Comparison of ENCODE assay signal across 8 cellular contexts in genomic region chr17:9644910-9645751, GRCh38. TPM values are rescaled to one million over a fixed set of nuclear protein-coding genes. Genes with fewer than 3 reads are reported as not detected.
DNase-seq lines count a peak whose midpoint lies in the region; ATAC-seq and TF ChIP-seq lines count a peak whose summit lies in the region.

A gene with protein sequence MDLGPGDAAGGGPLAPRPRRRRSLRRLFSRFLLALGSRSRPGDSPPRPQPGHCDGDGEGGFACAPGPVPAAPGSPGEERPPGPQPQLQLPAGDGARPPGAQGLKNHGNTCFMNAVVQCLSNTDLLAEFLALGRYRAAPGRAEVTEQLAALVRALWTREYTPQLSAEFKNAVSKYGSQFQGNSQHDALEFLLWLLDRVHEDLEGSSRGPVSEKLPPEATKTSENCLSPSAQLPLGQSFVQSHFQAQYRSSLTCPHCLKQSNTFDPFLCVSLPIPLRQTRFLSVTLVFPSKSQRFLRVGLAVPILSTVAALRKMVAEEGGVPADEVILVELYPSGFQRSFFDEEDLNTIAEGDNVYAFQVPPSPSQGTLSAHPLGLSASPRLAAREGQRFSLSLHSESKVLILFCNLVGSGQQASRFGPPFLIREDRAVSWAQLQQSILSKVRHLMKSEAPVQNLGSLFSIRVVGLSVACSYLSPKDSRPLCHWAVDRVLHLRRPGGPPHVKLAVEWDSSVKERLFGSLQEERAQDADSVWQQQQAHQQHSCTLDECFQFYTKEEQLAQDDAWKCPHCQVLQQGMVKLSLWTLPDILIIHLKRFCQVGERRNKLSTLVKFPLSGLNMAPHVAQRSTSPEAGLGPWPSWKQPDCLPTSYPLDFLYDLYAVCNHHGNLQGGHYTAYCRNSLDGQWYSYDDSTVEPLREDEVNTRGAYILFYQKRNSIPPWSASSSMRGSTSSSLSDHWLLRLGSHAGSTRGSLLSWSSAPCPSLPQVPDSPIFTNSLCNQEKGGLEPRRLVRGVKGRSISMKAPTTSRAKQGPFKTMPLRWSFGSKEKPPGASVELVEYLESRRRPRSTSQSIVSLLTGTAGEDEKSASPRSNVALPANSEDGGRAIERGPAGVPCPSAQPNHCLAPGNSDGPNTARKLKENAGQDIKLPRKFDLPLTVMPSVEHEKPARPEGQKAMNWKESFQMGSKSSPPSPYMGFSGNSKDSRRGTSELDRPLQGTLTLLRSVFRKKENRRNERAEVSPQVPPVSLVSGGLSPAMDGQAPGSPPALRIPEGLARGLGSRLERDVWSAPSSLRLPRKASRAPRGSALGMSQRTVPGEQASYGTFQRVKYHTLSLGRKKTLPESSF (plus strand): TSS chr17:9645517. CDS start chr17:9645633, 116 bp downstream.

- peak within 1 kb of the TSS in 1 of 2 donors; percentile 47 for H3K27ac Mint-ChIP-seq in T-cell
- H3K27ac Mint-ChIP-seq in effector memory CD8-positive, alpha-beta T cell = peak within 1 kb of the TSS in 1 of 2 donors; percentile 49

- H3K27ac ChIP-seq in HL-60 (replicated peaks) (peak within 1 kb of the TSS; percentile 45), mucosa of rectum (ENCODE audit: low read depth in 2 of 2, low read length in 2 of 2) (peak within 1 kb of the TSS; percentile 97 to 98), upper lobe of left lung (peak within 1 kb of the TSS; percentile 73 to 86 (median 81))

- no peaks in the 10 kb centered on the region for H3K36me3 ChIP-seq in mucosa of rectum (ENCODE audit: control insufficient read depth in 2 of 2, insufficient read depth in 2 of 2, low read length in 2 of 2)
- no peaks in the 10 kb centered on the region for H3K36me3 ChIP-seq in upper lobe of left lung

- POLR2A ChIA-PET in T-cell (lab: Charles Lee) = no interaction called here

- peak within 1 kb of the TSS; percentile 74 to 79 (median 77) for H3K4me3 Mint-ChIP-seq in T-cell
- H3K4me3 Mint-ChIP-seq in effector memory CD8-positive, alpha-beta T cell = peak within 1 kb of the TSS; percentile 79 to 81

- ATAC-seq in T-cell (replicated peaks in 1 of 4) (peak; percentile 44 to 63 (median 56)), upper lobe of left lung (ENCODE audit: low FRiP score in 2 of 2) (peak; percentile 80 to 93), HG03139 (IDR thresholded peaks at IDR 0.05; ENCODE audit: unreplicated experiment) (no peak), HG03175 (IDR thresholded peaks at IDR 0.05; ENCODE audit: unreplicated experiment) (no peak)
- peak; percentile 73 for ATAC-seq in effector memory CD8-positive, alpha-beta T cell (replicated peaks)

- TF ChIP-seq POLR2A in upper lobe of left lung (IDR thresholded peaks at IDR 0.05) = peak in 1 of 4 donors; percentile 63

- peaks cover 8 to 15% (median 14%) of the 10 kb centered on the region in 3 donors for H3K4me1 Mint-ChIP-seq in T-cell
- H3K4me1 Mint-ChIP-seq in effector memory CD8-positive, alpha-beta T cell (ENCODE audit: low read depth in 2 of 2) = peaks cover 9 to 12% of the 10 kb centered on the region in 2 donors

- CTCF ChIA-PET in T-cell (lab: Charles Lee) = no interaction called here

- no peak for TF ChIP-seq EP300 in upper lobe of left lung (IDR thresholded peaks at IDR 0.05)

- no peaks in the 10 kb centered on the region for H3K27me3 ChIP-seq in HL-60 (ENCODE audit: insufficient read depth, poor library complexity, severe bottlenecking)
- peaks cover 0 to 7% of the 10 kb centered on the region in 2 donors for H3K27me3 ChIP-seq in mucosa of rectum (ENCODE audit: control insufficient read depth in 2 of 2, insufficient read depth in 2 of 2, low read length in 2 of 2)
- peaks cover 0 to 7% (median 2%) of the 10 kb centered on the region in 4 donors for H3K27me3 ChIP-seq in upper lobe of left lung

- H3K9ac ChIP-seq in mucosa of rectum (ENCODE audit: low read depth in 1 of 2, low read length in 2 of 2) = peak within 1 kb of the TSS; percentile 92 to 94

- peak within 1 kb of the TSS; percentile 42 for H3K4me3 ChIP-seq in HL-60 (replicated peaks; ENCODE audit: insufficient read depth, low read length)
- peak within 1 kb of the TSS; percentile 86 to 88 for H3K4me3 ChIP-seq in mucosa of rectum (ENCODE audit: low read length in 2 of 2)
- H3K4me3 ChIP-seq in upper lobe of left lung = peak within 1 kb of the TSS; percentile 49 to 82 (median 59)

- WGBS in upper lobe of left lung, 2 donors = 0 to 1% methylated on average over 10 to 39 of the region's 72 CpGs

- DNase-seq in DMS79 treated with DMSO at 0.1 percent for 48 hours (lab: John Stamatoyannopoulos, UW) (peak; percentile 48), HL-60 (ENCODE audit: low read depth in 1 of 2, low spot score in 1 of 2) (peak in 1 of 2 experiments; percentile 1), T-cell (peak in 9 of 34 experiments; percentile 2 to 15 (median 6)), upper lobe of left lung (peak; percentile 71 to 92)
- peak in 2 of 3 experiments; percentile 6 to 16 for DNase-seq in effector memory CD8-positive, alpha-beta T cell

- TF ChIP-seq CTCF in HL-60 (IDR thresholded peaks at IDR 0.05; ENCODE audit: insufficient read depth, low read length) (no peak), upper lobe of left lung (IDR thresholded peaks at IDR 0.05) (no peak)

- H3K9me3 Mint-ChIP-seq in T-cell = no peaks in the 10 kb centered on the region
- no peaks in the 10 kb centered on the region for H3K9me3 Mint-ChIP-seq in effector memory CD8-positive, alpha-beta T cell

- H3K9me3 ChIP-seq in mucosa of rectum (ENCODE audit: control insufficient read depth in 2 of 2, low read length in 2 of 2) = no peaks in the 10 kb centered on the region
- H3K9me3 ChIP-seq in upper lobe of left lung = no peaks in the 10 kb centered on the region

- no peaks in the 10 kb centered on the region for H3K36me3 Mint-ChIP-seq in T-cell
- peaks cover 4% of the 10 kb centered on the region for H3K36me3 Mint-ChIP-seq in effector memory CD8-positive, alpha-beta T cell (ENCODE audit: insufficient read depth)

- H3K27me3 Mint-ChIP-seq in T-cell = peaks cover 48 to 55% of the 10 kb centered on the region in 2 donors
- H3K27me3 Mint-ChIP-seq in effector memory CD8-positive, alpha-beta T cell = peaks cover 45 to 59% of the 10 kb centered on the region in 2 donors

- peaks cover 3 to 13% of the 10 kb centered on the region in 2 donors for H3K4me1 ChIP-seq in mucosa of rectum (ENCODE audit: control insufficient read depth in 2 of 2, insufficient read depth in 2 of 2, low read length in 2 of 2)
- peaks cover 0 to 37% (median 13%) of the 10 kb centered on the region in 4 donors for H3K4me1 ChIP-seq in upper lobe of left lung

RNA-seq across cellular contexts. Expression of the gene that starts here (rescaled TPM):
- under 1 TPM; 0.16 to 0.35 (median 0.23) TPM for total RNA-seq in T-cell
- total RNA-seq in upper lobe of left lung = 10 to 100 TPM in 4 of 6 donors, 1 to 10 TPM in 2; 5.9 to 17.9 (median 11.0) TPM

Comparison
In these comparisons a context has a peak if more than half of its experiments do, and no peak if none do; other contexts are left out.
1. RNA of the gene that starts here (total RNA-seq): 5.9 to 17.9 TPM in upper lobe of left lung; 0.16 to 0.35 TPM in T-cell; every median in the first group is over 4 times any median in the second.
2. Peak in ATAC-seq in T-cell; RNA of the gene not detected or under 1 TPM.
3. H3K27ac ChIP-seq: peak in every context shown above with its lines; median percentile 98 in mucosa of rectum; 81 in upper lobe of left lung; 45 in HL-60.
4. ATAC-seq: peak in effector memory CD8-positive, alpha-beta T cell (single experiment) and upper lobe of left lung (2 of 2); none in HG03139 (single experiment) and HG03175 (single experiment).
5. Peak in every context shown above with its lines, with median percentiles within 50 percentile points of each other: H3K4me3 ChIP-seq.